In genomic region chr2:71882949-71883472, GRCh38 we compare ENCODE assay signal across 1 cellular context.
TF ChIP-seq lines count a peak whose summit lies in the region.

No MANE protein-coding gene starts in this region.

TF ChIP-seq in K562, 482 proteins besides CTCF, POLR2A, EP300 and RAD21 (continued from another document and continues in another):
- no peak for TF ChIP-seq ZNF398 (CRISPR knock-in tag; IDR thresholded peaks at IDR 0.05)
- TF ChIP-seq PHB (CRISPR knock-in tag; IDR thresholded peaks at IDR 0.05): no peak
- TF ChIP-seq ZNF586 (CRISPR knock-in tag; conservative IDR thresholded peaks at IDR 0.05): no peak
- TF ChIP-seq ZNF518B (CRISPR knock-in tag; IDR thresholded peaks at IDR 0.05): no peak
- TF ChIP-seq ARID2 (IDR thresholded peaks at IDR 0.05): no peak
- no peak for TF ChIP-seq BCLAF1 (IDR thresholded peaks at IDR 0.05; ENCODE audit: borderline replicate concordance in 1 of 2, control insufficient read depth in 1 of 2, low read depth in 2 of 2, low read length in 1 of 2)
- no peak for TF ChIP-seq MXI1 (IDR thresholded peaks at IDR 0.05; ENCODE audit: low read depth, low read length)
- no peak for TF ChIP-seq SREBF2 (CRISPR knock-in tag; IDR thresholded peaks at IDR 0.05)
- TF ChIP-seq ZBTB1 (CRISPR knock-in tag; IDR thresholded peaks at IDR 0.05; ENCODE audit: borderline replicate concordance, low read depth): no peak; the same call in 1 of the 2 replicates
- peak in 1 of 2 experiments; percentile 89; a peak in 2 of 4 replicates for TF ChIP-seq NONO (IDR thresholded peaks at IDR 0.05; ENCODE audit: low read depth in 2 of 2, low read length in 1 of 2)
- TF ChIP-seq ZNF24 (IDR thresholded peaks at IDR 0.05): peak; percentile 85
- TF ChIP-seq IRF1 (CRISPR knock-in tag; IDR thresholded peaks at IDR 0.05; ENCODE audit: borderline replicate concordance): no peak
- no peak for TF ChIP-seq GTF2B (IDR thresholded peaks at IDR 0.05; ENCODE audit: extremely low read depth, insufficient read length)
- TF ChIP-seq TSC22D4 (tag; IDR thresholded peaks at IDR 0.05): no peak
- TF ChIP-seq SIX5 (IDR thresholded peaks at IDR 0.05; ENCODE audit: borderline replicate concordance in 1 of 2, insufficient read depth in 1 of 2, low read depth in 1 of 2, low read length in 2 of 2): no peak
- TF ChIP-seq TCF3 (CRISPR knock-in tag; IDR thresholded peaks at IDR 0.05): peak; percentile 99
- TF ChIP-seq JUND (IDR thresholded peaks at IDR 0.05; ENCODE audit: borderline replicate concordance, low read depth, low read length): peak; percentile 90
- peak; percentile 82; the same call in 2 of the 3 replicates for TF ChIP-seq JUND (tag; IDR thresholded peaks at IDR 0.05; ENCODE audit: borderline replicate concordance, low read depth, low read length)
- TF ChIP-seq ID3 (CRISPR knock-in tag; IDR thresholded peaks at IDR 0.05): no peak
- peak; percentile 57; the same call in 1 of the 2 replicates for TF ChIP-seq ID3 (tag; IDR thresholded peaks at IDR 0.05)
- no peak for TF ChIP-seq YBX1 (IDR thresholded peaks at IDR 0.05)
- TF ChIP-seq ZNF165 (CRISPR knock-in tag; IDR thresholded peaks at IDR 0.05; ENCODE audit: borderline replicate concordance): peak; percentile 32; the same call in 1 of the 2 replicates
- no peak for TF ChIP-seq NR0B1 (IDR thresholded peaks at IDR 0.05; ENCODE audit: partially characterized antibody)
- TF ChIP-seq HMGXB4 (CRISPR knock-in tag; IDR thresholded peaks at IDR 0.05): no peak
- no peak for TF ChIP-seq BRF2 (IDR thresholded peaks at IDR 0.05; ENCODE audit: borderline replicate concordance, insufficient read depth, insufficient read length)
- TF ChIP-seq ZNF23 (CRISPR knock-in tag; IDR thresholded peaks at IDR 0.05): no peak
- peak; percentile 63; the same call in 1 of the 2 replicates for TF ChIP-seq TSHZ1 (CRISPR knock-in tag; IDR thresholded peaks at IDR 0.05)
- TF ChIP-seq CREB5 (CRISPR knock-in tag; IDR thresholded peaks at IDR 0.05): no peak
- TF ChIP-seq CSDE1 (IDR thresholded peaks at IDR 0.05): no peak
- no peak for TF ChIP-seq E2F5 (CRISPR knock-in tag; IDR thresholded peaks at IDR 0.05)
- peak; percentile 98 for TF ChIP-seq MYNN (IDR thresholded peaks at IDR 0.05)
- TF ChIP-seq MYNN (CRISPR knock-in tag; IDR thresholded peaks at IDR 0.05): no peak
- TF ChIP-seq ZNF224 (CRISPR knock-in tag; IDR thresholded peaks at IDR 0.05): no peak
- no peak for TF ChIP-seq U2AF2 (optimal IDR thresholded peaks at IDR 0.05; ENCODE audit: low read depth, low read length)
- TF ChIP-seq SLC30A9 (CRISPR knock-in tag; IDR thresholded peaks at IDR 0.05): no peak
- no peak for TF ChIP-seq ZNF551 (CRISPR knock-in tag; IDR thresholded peaks at IDR 0.05)
